17 cellular contexts compared by ENCODE assay signal in genomic region chr6:123829302-123829953, GRCh38. TPM values are rescaled to one million over a fixed set of nuclear protein-coding genes. Genes with fewer than 3 reads are reported as not detected.
DNase-seq lines count a peak whose midpoint lies in the region; ATAC-seq, FAIRE-seq and TF ChIP-seq lines count a peak whose summit lies in the region.
"Had no signal": no experiment of that assay in that cellular context is flagged by ENCODE, and none has a peak within 500 bp of the region (broad histone marks: within the 10 kb centered on the region; RNA-seq: fewer than 3 reads in every experiment).

No MANE protein-coding gene starts in this region.

- H3K9me3 ChIP-seq in right lobe of liver, result no peaks in the 10 kb centered on the region
- H3K9me3 ChIP-seq in HepG2 (ENCODE audit: low read length), result no peaks in the 10 kb centered on the region
- H3K9me3 ChIP-seq: body of pancreas, upper lobe of left lung had no signal

- peaks cover 0 to 6% (median under 1%) of the 10 kb centered on the region in 3 donors for H3K9me3 Mint-ChIP-seq in T-cell
- H3K9me3 Mint-ChIP-seq: activated CD4-positive, alpha-beta T cell treated with anti-CD3 and anti-CD28 coated beads, Interleukin-2, amount 10 ng/mL, durations not matched to agents 7 days and 5 days; activated T-helper 1 cell treated with anti-CD3 and anti-CD28 coated beads, Interleukin-12 subunit alpha, Interleukin-12 subunit beta, Interleukin-2, Interleukin-4 antibody, amounts not matched to agents 30 ng/mL and 10 ng/mL and 1 ng/mL, durations not matched to agents 14 hours and 24 hours and 36 hours had no signal

- no TSS peak for BruUV-seq in HepG2 (replicated peaks; lab: Mats Ljungman, UMichigan)

- in situ Hi-C loops in HepG2 (cut with HindIII; ENCODE audit: extremely low pct_ligation_motif_present, low pct_unique_long_range_greater_than_20kb), result no loop called here
- in situ Hi-C loops in GM13977 (cut with MboI; ENCODE audit: low pct_unique_long_range_greater_than_20kb, low sequenced_read_pairs, unreplicated experiment), result no loop called here

- H3K4me3 ChIP-seq in right lobe of liver (no peak overlapping the region), HepG2 (replicated peaks in 1 of 3; ENCODE audit: insufficient read depth in 1 of 3, low read depth in 2 of 3, low read length in 3 of 3) (no peak overlapping the region)
- H3K4me3 ChIP-seq: body of pancreas, upper lobe of left lung had no signal

- intact Hi-C loops in right lobe of liver (cut with DNase I), result no loop called here
- intact Hi-C loops in HepG2 (cut with micrococcal nuclease; ENCODE audit: unreplicated experiment), result loop anchor here (10.0 kb wide), 1 partner anchor 275 kb away; no protein-coding TSS in a partner anchor

- no peak overlapping the region for H3K4me3 Mint-ChIP-seq in T-cell
- H3K4me3 Mint-ChIP-seq: activated CD4-positive, alpha-beta T cell treated with anti-CD3 and anti-CD28 coated beads, Interleukin-2, amount 10 ng/mL, durations not matched to agents 7 days and 5 days; activated T-helper 1 cell treated with anti-CD3 and anti-CD28 coated beads, Interleukin-12 subunit alpha, Interleukin-12 subunit beta, Interleukin-2, Interleukin-4 antibody, amounts not matched to agents 30 ng/mL and 10 ng/mL and 1 ng/mL, durations not matched to agents 14 hours and 24 hours and 36 hours had no signal

- H3K4me1 Mint-ChIP-seq in T-cell, result no peaks in the 10 kb centered on the region
- H3K4me1 Mint-ChIP-seq: activated CD4-positive, alpha-beta T cell treated with anti-CD3 and anti-CD28 coated beads, Interleukin-2, amount 10 ng/mL, durations not matched to agents 7 days and 5 days had no signal

- TF ChIP-seq CTCF in right lobe of liver (IDR thresholded peaks at IDR 0.05), result no peak
- no peak for TF ChIP-seq CTCF in HepG2 (CRISPR knock-in tag; IDR thresholded peaks at IDR 0.05)
- no peak for TF ChIP-seq CTCF in GM13977 (IDR thresholded peaks at IDR 0.05; ENCODE audit: extremely low read depth, insufficient read depth, missing control alignments)

- DNase-seq in right lobe of liver (no peak), HepG2 (ENCODE audit: low spot score) (no peak), astrocyte of the hippocampus (ENCODE audit: low read depth, low spot score) (peak; percentile 62), iris pigment epithelial cell (ENCODE audit: low read depth) (peak; percentile 71), urothelium cell line (ENCODE audit: low spot score) (peak; percentile 5), GM13977 (ENCODE audit: low spot score) (no peak), T-cell (no peak)
- DNase-seq: activated CD4-positive, alpha-beta T cell treated with anti-CD3 and anti-CD28 coated beads, Interleukin-2, amount 10 ng/mL, durations not matched to agents 7 days and 5 days; body of pancreas; Calu3; Kasumi-1; T-helper 2 cell; upper lobe of left lung had no signal

- CTCF ChIA-PET in HepG2 (lab: Yijun Ruan, JAX; ENCODE audit: low intra/inter-chr PET ratio, low total read pairs) (no interaction called here), T-cell (lab: Charles Lee) (no interaction called here)

- H3K36me3 Mint-ChIP-seq in T-cell, result no peaks in the 10 kb centered on the region

- no peaks in the 10 kb centered on the region for H3K27me3 Mint-ChIP-seq in T-cell
- H3K27me3 Mint-ChIP-seq: activated CD4-positive, alpha-beta T cell treated with anti-CD3 and anti-CD28 coated beads, Interleukin-2, amount 10 ng/mL, durations not matched to agents 7 days and 5 days had no signal

- no peak overlapping the region for H3K27ac ChIP-seq in right lobe of liver
- no peak overlapping the region for H3K27ac ChIP-seq in HepG2 (ENCODE audit: extremely low read length, insufficient read depth, low read length)
- H3K27ac ChIP-seq: body of pancreas, parathyroid adenoma, upper lobe of left lung had no signal

- H4K20me1 ChIP-seq in HepG2 (ENCODE audit: insufficient read depth, low read length), result no peaks in the 10 kb centered on the region

- H3K36me3 ChIP-seq in right lobe of liver (no peaks in the 10 kb centered on the region), HepG2 (replicated peaks in 1 of 2; ENCODE audit: control insufficient read depth in 1 of 2, insufficient read depth in 2 of 2, low read length in 2 of 2) (no peaks in the 10 kb centered on the region)
- H3K36me3 ChIP-seq: upper lobe of left lung had no signal

- H3K4me1 ChIP-seq in right lobe of liver (no peaks in the 10 kb centered on the region), HepG2 (ENCODE audit: insufficient read depth, low read length) (no peaks in the 10 kb centered on the region)
- H3K4me1 ChIP-seq: body of pancreas, parathyroid adenoma, upper lobe of left lung had no signal

- no peaks in the 10 kb centered on the region for H3K79me2 ChIP-seq in HepG2 (ENCODE audit: insufficient read depth, low read length)
- H3K79me2 ChIP-seq: parathyroid adenoma had no signal

- no peak for TF ChIP-seq RAD21 in HepG2 (CRISPR knock-in tag; IDR thresholded peaks at IDR 0.05)

- TF ChIP-seq EP300 in HepG2 (IDR thresholded peaks at IDR 0.05; ENCODE audit: low read depth in 2 of 2, low read length in 2 of 2) (no peak), HepG2 (CRISPR knock-in tag; IDR thresholded peaks at IDR 0.05; ENCODE audit: borderline replicate concordance) (no peak)

- H3K4me2 ChIP-seq in HepG2 (ENCODE audit: low read depth, low read length), result no peak overlapping the region

- ATAC-seq in right lobe of liver (peak in 3 of 4 donors; percentile 21 to 57 (median 30)), HepG2 (no peak), T-cell (replicated peaks in 1 of 4) (no peak), GM18907 (IDR thresholded peaks at IDR 0.05; ENCODE audit: unreplicated experiment) (no peak)
- ATAC-seq: body of pancreas had no signal

- no peak overlapping the region for H2AFZ ChIP-seq in HepG2 (ENCODE audit: low read length)
- H2AFZ ChIP-seq: parathyroid adenoma had no signal

- no peak overlapping the region for H3K27ac Mint-ChIP-seq in T-cell
- H3K27ac Mint-ChIP-seq: activated CD4-positive, alpha-beta T cell treated with anti-CD3 and anti-CD28 coated beads, Interleukin-2, amount 10 ng/mL, durations not matched to agents 7 days and 5 days; activated T-helper 1 cell treated with anti-CD3 and anti-CD28 coated beads, Interleukin-12 subunit alpha, Interleukin-12 subunit beta, Interleukin-2, Interleukin-4 antibody, amounts not matched to agents 30 ng/mL and 10 ng/mL and 1 ng/mL, durations not matched to agents 14 hours and 24 hours and 36 hours had no signal

- TF ChIP-seq POLR2A in right lobe of liver (IDR thresholded peaks at IDR 0.05) (no peak), HepG2 (IDR thresholded peaks at IDR 0.05; ENCODE audit: insufficient read depth in 1 of 2, low read depth in 2 of 2, low read length in 2 of 2) (no peak)

- WGBS in right lobe of liver (ENCODE audit: insufficient coverage, low coverage, low lambda C conversion rate, missing lambda C conversion rate), result 56% methylated on average over 3 of the region's 3 CpGs
- WGBS in HepG2 (ENCODE audit: low lambda C conversion rate), result 0% methylated on average over 3 of the region's 3 CpGs

- H3K27me3 ChIP-seq in right lobe of liver (no peaks in the 10 kb centered on the region), HepG2 (ENCODE audit: control insufficient read depth in 1 of 2, insufficient read depth in 2 of 2, low read length in 2 of 2) (no peaks in the 10 kb centered on the region)
- H3K27me3 ChIP-seq: body of pancreas, upper lobe of left lung had no signal

- FAIRE-seq in HepG2 (lab: Jason Lieb, UNC), result no peak
- no peak for FAIRE-seq in urothelium cell line (lab: Jason Lieb, UNC)
- FAIRE-seq: A204.1 had no signal

- no peak overlapping the region for H3K9ac ChIP-seq in HepG2 (ENCODE audit: insufficient read depth, low read depth, low read length)
- H3K9ac ChIP-seq: parathyroid adenoma had no signal

- POLR2A ChIA-PET in HepG2 (lab: Yijun Ruan, JAX), result no interaction called here
- POLR2A ChIA-PET in T-cell (lab: Charles Lee), result no interaction called here

TF ChIP-seq in HepG2, 621 proteins besides CTCF, POLR2A, EP300 and RAD21 (continues in another document):
- TF ChIP-seq TSC22D2 (CRISPR knock-in tag; IDR thresholded peaks at IDR 0.05; ENCODE audit: borderline replicate concordance), result no peak
- TF ChIP-seq DNMT1 (CRISPR knock-in tag; IDR thresholded peaks at IDR 0.05), result no peak
- TF ChIP-seq SOX13 (IDR thresholded peaks at IDR 0.05), result no peak
- no peak for TF ChIP-seq SOX13 (CRISPR knock-in tag; conservative IDR thresholded peaks at IDR 0.05 in 1 of 2, IDR thresholded peaks at IDR 0.05 in 1 of 2)
- no peak for TF ChIP-seq EEA1 (CRISPR knock-in tag; IDR thresholded peaks at IDR 0.05; ENCODE audit: borderline replicate concordance)
- TF ChIP-seq PHB2 (IDR thresholded peaks at IDR 0.05; ENCODE audit: partially characterized antibody), result no peak
- no peak for TF ChIP-seq FOXP1 (IDR thresholded peaks at IDR 0.05)
- TF ChIP-seq FOXP1 (CRISPR knock-in tag; IDR thresholded peaks at IDR 0.05), result no peak

RNA-seq across cellular contexts. Expression of gene NKAIN2, which starts 25.8 kb away (rescaled TPM):
- total RNA-seq in right lobe of liver (under 1 TPM in 2 of 6 experiments, not detected in 4; 0.16 to 0.28 TPM), HepG2 (2016; rRNA removed; fragmentation: Illumina TruSeq; extraction: Trizol) (not detected in 2 replicates), T-cell (under 1 TPM in 1 of 5 donors, not detected in 4; 0.13 TPM)
- total RNA-seq in HepG2 (2016; cell fraction: cytosol; rRNA removed; fragmentation: Illumina TruSeq; extraction: Trizol; ENCODE audit: low read depth), result not detected in 2 replicates
- 0.04 TPM in 1 of 2 replicates, not detected in the other for total RNA-seq in HepG2 (2016; cell fraction: insoluble cytoplasmic fraction; rRNA removed; fragmentation: Illumina TruSeq; extraction: Trizol)
- not detected in 2 replicates for total RNA-seq in HepG2 (2016; cell fraction: membrane; rRNA removed; fragmentation: Illumina TruSeq; extraction: Trizol)
- not detected in 2 replicates for total RNA-seq in HepG2 (2016; cell fraction: nucleus; rRNA removed; fragmentation: Illumina TruSeq; extraction: Trizol)
- not detected in 2 replicates for polyA plus RNA-seq in HepG2 (2011; rRNA removed)
- polyA plus RNA-seq in HepG2 (2011; cell fraction: cytosol; rRNA removed), result not detected in 2 replicates
- 0.11 TPM in 1 of 2 replicates, not detected in the other for polyA plus RNA-seq in HepG2 (2011; cell fraction: nucleus; rRNA removed)
- polyA plus RNA-seq in HepG2 (2012), result 0.05 and 0.07 TPM in 2 replicates
- not detected in 2 replicates for polyA plus RNA-seq in HepG2 (2016; cell fraction: cytosol; fragmentation: Illumina TruSeq; extraction: Trizol; ENCODE audit: low read depth)
- 0.23 TPM in 1 of 2 replicates, not detected in the other for polyA plus RNA-seq in HepG2 (2016; cell fraction: insoluble cytoplasmic fraction; fragmentation: Illumina TruSeq; extraction: Trizol; ENCODE audit: low read depth)
- polyA plus RNA-seq in HepG2 (2016; cell fraction: membrane; fragmentation: Illumina TruSeq; extraction: Trizol; ENCODE audit: low read depth), result 0.06 TPM in 1 of 2 replicates, not detected in the other
- not detected in 2 replicates for polyA plus RNA-seq in HepG2 (2016; cell fraction: nucleus; fragmentation: Illumina TruSeq; extraction: Trizol; ENCODE audit: insufficient read depth, low read depth)
- polyA minus RNA-seq in HepG2 (2011; rRNA and poly(A)+ RNA removed; ENCODE audit: low replicate concordance), result not detected in 2 replicates
- not detected in 2 replicates for polyA minus RNA-seq in HepG2 (2011; cell fraction: cytosol; rRNA and poly(A)+ RNA removed)
- polyA minus RNA-seq in HepG2 (2011; cell fraction: nucleus; rRNA and poly(A)+ RNA removed), result 0.25 and 0.39 TPM in 2 replicates
- total RNA-seq: activated CD4-positive, alpha-beta T cell treated with anti-CD3 and anti-CD28 coated beads, Interleukin-2, amount 10 ng/mL, durations not matched to agents 7 days and 5 days; activated T-helper 1 cell treated with anti-CD3 and anti-CD28 coated beads, Interleukin-12 subunit alpha, Interleukin-12 subunit beta, Interleukin-2, Interleukin-4 antibody, amounts not matched to agents 30 ng/mL and 10 ng/mL and 1 ng/mL, durations not matched to agents 14 hours and 24 hours and 36 hours; body of pancreas; Calu3 had no signal

Comparison
In these comparisons a context has a peak if more than half of its experiments do, and no peak if none do; other contexts are left out.
1. ATAC-seq: peak in right lobe of liver (3 of 4); none in HepG2 (single experiment), T-cell (0 of 4) and GM18907 (single experiment).
2. DNase-seq: peak in astrocyte of the hippocampus (single experiment), iris pigment epithelial cell (single experiment) and urothelium cell line (single experiment); none in right lobe of liver (0 of 3), HepG2 (single experiment), GM13977 (single experiment) and T-cell (0 of 34).